ENCODE assay signal across 14 cellular contexts in genomic region chr12:99154264-99154982, GRCh38.
DNase-seq lines count a peak whose midpoint lies in the region; ATAC-seq and TF ChIP-seq lines count a peak whose summit lies in the region.
"Had no signal": no experiment of that assay in that cellular context is flagged by ENCODE, and none has a peak within 500 bp of the region (broad histone marks: within the 10 kb centered on the region; RNA-seq: fewer than 3 reads in every experiment).

No MANE protein-coding gene starts in this region.

- H3K9ac ChIP-seq in endocrine pancreas (ENCODE audit: control insufficient read depth, insufficient read depth, low read length): peak overlapping the region; percentile 47

- H3K4me1 Mint-ChIP-seq in type B pancreatic cell (ENCODE audit: unreplicated experiment): peaks cover 6% of the 10 kb centered on the region
- no peaks in the 10 kb centered on the region for H3K4me1 Mint-ChIP-seq in naive thymus-derived CD8-positive, alpha-beta T cell
- H3K4me1 Mint-ChIP-seq in CD14-positive monocyte: peaks cover 4% of the 10 kb centered on the region

- no peak overlapping the region for H3K27ac Mint-ChIP-seq in type B pancreatic cell
- no peak overlapping the region for H3K27ac Mint-ChIP-seq in naive thymus-derived CD8-positive, alpha-beta T cell
- H3K27ac Mint-ChIP-seq in CD14-positive monocyte: peak overlapping the region in 1 of 7 donors; percentile 18
- H3K27ac Mint-ChIP-seq: activated T-cell treated with anti-CD3 and anti-CD28 coated beads, Interleukin-2, amount 50 U/mL, for 24 hours had no signal

- no peak overlapping the region for H3K27ac ChIP-seq in lung (ENCODE audit: low read depth in 1 of 2, low read length in 1 of 2)
- H3K27ac ChIP-seq: A549, adrenal gland, tibial nerve had no signal

- peak in 2 of 3 experiments; percentile 21 to 73 for DNase-seq in NCI-H1417 (lab: John Stamatoyannopoulos, UW)
- DNase-seq in NCI-H1417 treated with DMSO at 0.1 percent for 48 hours (lab: John Stamatoyannopoulos, UW): no peak
- no peak for DNase-seq in lung (ENCODE audit: low spot score)
- no peak for DNase-seq in type B pancreatic cell (ENCODE audit: extremely low spot score, unreplicated experiment)
- DNase-seq in CD1c-positive myeloid dendritic cell (ENCODE audit: extremely low spot score): no peak
- no peak for DNase-seq in naive thymus-derived CD8-positive, alpha-beta T cell
- no peak for DNase-seq in CD14-positive monocyte (ENCODE audit: low spot score)
- DNase-seq: activated T-cell treated with anti-CD3 and anti-CD28 coated beads, Interleukin-2, amount 50 U/mL, for 24 hours; IMR-90; NCI-H1694 had no signal

- POLR2A ChIA-PET in naive thymus-derived CD8-positive, alpha-beta T cell (lab: Charles Lee): no interaction called here

- no peaks in the 10 kb centered on the region for H3K9me3 Mint-ChIP-seq in type B pancreatic cell
- peaks cover 0 to 12% (median 0%) of the 10 kb centered on the region in 9 donors for H3K9me3 Mint-ChIP-seq in naive thymus-derived CD8-positive, alpha-beta T cell
- H3K9me3 Mint-ChIP-seq in CD14-positive monocyte: peaks cover 0 to 6% (median 4%) of the 10 kb centered on the region in 7 donors
- H3K9me3 Mint-ChIP-seq: activated T-cell treated with anti-CD3 and anti-CD28 coated beads, Interleukin-2, amount 50 U/mL, for 24 hours had no signal

- H3K4me3 ChIP-seq in endocrine pancreas (ENCODE audit: control insufficient read depth, insufficient read depth, low read length) (peak overlapping the region; percentile 77), lung (no peak overlapping the region)
- H3K4me3 ChIP-seq: A549, adrenal gland, tibial nerve had no signal

- H3K27me3 Mint-ChIP-seq in type B pancreatic cell: peaks cover 5% of the 10 kb centered on the region
- no peaks in the 10 kb centered on the region for H3K27me3 Mint-ChIP-seq in naive thymus-derived CD8-positive, alpha-beta T cell
- peaks cover 12 to 40% (median 18%) of the 10 kb centered on the region in 3 donors for H3K27me3 Mint-ChIP-seq in CD14-positive monocyte (ENCODE audit: low read depth in 3 of 3)
- H3K27me3 Mint-ChIP-seq: activated T-cell treated with anti-CD3 and anti-CD28 coated beads, Interleukin-2, amount 50 U/mL, for 24 hours had no signal

- H3K4me1 ChIP-seq in endocrine pancreas (ENCODE audit: control insufficient read depth, insufficient read depth, low read length) (peaks cover 35% of the 10 kb centered on the region), lung (ENCODE audit: control insufficient read depth in 2 of 2, insufficient read depth in 2 of 2, low read length in 2 of 2) (no peaks in the 10 kb centered on the region)
- H3K4me1 ChIP-seq: A549, adrenal gland, tibial nerve had no signal

- TF ChIP-seq CTCF in lung (IDR thresholded peaks at IDR 0.05; ENCODE audit: control extremely low read depth, extremely low read depth) (no peak), type B pancreatic cell (conservative IDR thresholded peaks at IDR 0.05) (no peak), CD14-positive monocyte (IDR thresholded peaks at IDR 0.05) (no peak)

- H3K4me3 Mint-ChIP-seq in type B pancreatic cell (peak overlapping the region; percentile 42), CD14-positive monocyte (peak overlapping the region in 1 of 2 donors; percentile 18)
- H3K4me3 Mint-ChIP-seq in naive thymus-derived CD8-positive, alpha-beta T cell: no peak overlapping the region
- H3K4me3 Mint-ChIP-seq: activated T-cell treated with anti-CD3 and anti-CD28 coated beads, Interleukin-2, amount 50 U/mL, for 24 hours had no signal

- H3K9me3 ChIP-seq in endocrine pancreas (ENCODE audit: control insufficient read depth, low read length) (no peaks in the 10 kb centered on the region), lung (ENCODE audit: control insufficient read depth in 2 of 2, insufficient read depth in 1 of 2, low read length in 1 of 2) (no peaks in the 10 kb centered on the region)
- H3K9me3 ChIP-seq: A549, adrenal gland had no signal

- H3K27me3 ChIP-seq in endocrine pancreas (ENCODE audit: control insufficient read depth, insufficient read depth, low read length): no peaks in the 10 kb centered on the region
- no peaks in the 10 kb centered on the region for H3K27me3 ChIP-seq in lung (ENCODE audit: control insufficient read depth, insufficient read depth)
- H3K27me3 ChIP-seq: adrenal gland, tibial nerve had no signal

- 49 to 53% methylated on average over 17 of the region's 17 CpGs for WGBS in lung, 2 donors

- no peaks in the 10 kb centered on the region for H3K36me3 Mint-ChIP-seq in type B pancreatic cell
- no peaks in the 10 kb centered on the region for H3K36me3 Mint-ChIP-seq in naive thymus-derived CD8-positive, alpha-beta T cell
- no peaks in the 10 kb centered on the region for H3K36me3 Mint-ChIP-seq in CD14-positive monocyte

- intact Hi-C loops in CD14-positive monocyte (cut with micrococcal nuclease): no loop called here

- no peaks in the 10 kb centered on the region for H3K36me3 ChIP-seq in endocrine pancreas (ENCODE audit: control insufficient read depth, insufficient read depth, low read length)
- no peaks in the 10 kb centered on the region for H3K36me3 ChIP-seq in lung (ENCODE audit: control insufficient read depth in 2 of 2, insufficient read depth in 2 of 2, low read length in 2 of 2)
- H3K36me3 ChIP-seq: adrenal gland, tibial nerve had no signal

- ATAC-seq in lung (ENCODE audit: insufficient read depth, low FRiP score): peak; percentile 59
- no peak for ATAC-seq in naive thymus-derived CD8-positive, alpha-beta T cell

Comparison
In these comparisons a context has a peak if more than half of its experiments do, and no peak if none do; other contexts are left out.
1. DNase-seq: peak in NCI-H1417 (2 of 3); none in NCI-H1417 treated with DMSO at 0.1 percent for 48 hours (single experiment), lung (single experiment), type B pancreatic cell (single experiment), CD1c-positive myeloid dendritic cell (single experiment), naive thymus-derived CD8-positive, alpha-beta T cell (0 of 10) and CD14-positive monocyte (single experiment).